21 cellular contexts compared by ENCODE assay signal in the genomic region with DNA sequence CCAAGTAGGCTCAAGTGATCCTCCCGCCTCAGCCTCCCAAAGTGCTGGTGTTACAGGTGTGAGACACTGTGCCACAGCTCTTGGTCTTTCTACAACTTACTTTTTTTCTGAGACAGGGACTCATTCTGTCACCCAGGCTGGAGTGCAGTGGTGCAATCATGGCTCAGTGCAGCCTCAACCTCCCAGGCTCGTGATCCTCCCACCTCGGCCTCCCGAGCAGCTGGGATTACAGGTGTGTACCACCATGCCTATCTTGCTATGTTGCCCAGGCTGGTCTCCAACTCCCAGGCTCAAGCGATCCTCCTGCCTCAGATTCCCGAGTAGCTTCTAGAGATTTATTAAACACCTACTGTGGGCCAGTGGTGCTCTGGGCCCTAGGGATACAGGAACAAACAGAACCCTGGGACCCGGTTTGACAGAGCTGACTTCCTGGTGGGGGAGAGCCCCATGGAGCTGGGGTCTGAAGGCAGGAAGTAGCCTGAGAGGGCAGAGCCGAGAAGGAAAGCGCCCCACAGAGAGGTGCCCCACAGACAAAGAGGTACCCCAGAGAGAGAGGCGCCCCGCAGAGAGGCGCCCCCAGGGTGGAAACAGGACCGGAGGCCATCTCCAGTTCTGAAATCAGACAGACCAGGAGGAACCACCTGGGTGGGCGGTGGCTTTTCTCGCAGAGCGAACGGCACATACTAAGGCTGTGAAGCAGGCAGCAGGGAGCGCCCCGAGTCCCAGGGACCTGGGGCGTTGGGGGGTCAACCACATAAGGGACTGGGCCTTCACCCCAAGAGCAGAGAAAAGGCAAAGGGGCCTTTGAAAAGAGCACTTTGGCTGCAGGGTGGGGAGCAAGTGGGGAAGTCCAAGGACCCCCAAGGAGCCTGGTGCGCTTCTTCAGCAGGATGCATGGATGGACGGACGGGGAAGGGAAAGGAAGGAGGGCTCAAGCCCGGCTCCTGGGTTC. TPM values are rescaled to one million over a fixed set of nuclear protein-coding genes. Genes with fewer than 3 reads are reported as not detected.
DNase-seq lines count a peak whose midpoint lies in the region; ATAC-seq and TF ChIP-seq lines count a peak whose summit lies in the region.
"Had no signal": no experiment of that assay in that cellular context is flagged by ENCODE, and none has a peak within 500 bp of the region (broad histone marks: within the 10 kb centered on the region; RNA-seq: fewer than 3 reads in every experiment).

No MANE protein-coding gene starts in this region.

- H3K27me3 ChIP-seq in OCI-LY1 (ENCODE audit: insufficient read depth, low read length) (no peaks in the 10 kb centered on the region), neutrophil (no peaks in the 10 kb centered on the region), tibial artery (no peaks in the 10 kb centered on the region)
- H3K27me3 ChIP-seq: upper lobe of right lung had no signal

- H3K9me3 ChIP-seq in OCI-LY1 (ENCODE audit: low read length), result no peaks in the 10 kb centered on the region
- no peaks in the 10 kb centered on the region for H3K9me3 ChIP-seq in neutrophil
- H3K9me3 ChIP-seq in tibial artery, result no peaks in the 10 kb centered on the region
- H3K9me3 ChIP-seq: breast epithelium, heart right ventricle, left ventricle myocardium inferior, spleen, upper lobe of right lung had no signal

- no peak overlapping the region for H3K4me3 Mint-ChIP-seq in activated CD4-positive, alpha-beta T cell treated with anti-CD3 and anti-CD28 coated beads, Interleukin-2, amount 10 ng/mL, durations not matched to agents 7 days and 5 days
- H3K4me3 Mint-ChIP-seq in activated naive CD8-positive, alpha-beta T cell treated with anti-CD3 and anti-CD28 coated beads, Interleukin-2, amount 50 U/mL, for 24 hours, result peak overlapping the region; percentile 6

- peaks cover 83% of the 10 kb centered on the region for H3K36me3 ChIP-seq in OCI-LY1 (ENCODE audit: insufficient read depth, low read length)
- H3K36me3 ChIP-seq in neutrophil, result peaks cover 26% of the 10 kb centered on the region
- H3K36me3 ChIP-seq in tibial artery, result peaks cover 0 to 27% (median 26%) of the 10 kb centered on the region in 3 donors
- H3K36me3 ChIP-seq: breast epithelium had no signal

- no peaks in the 10 kb centered on the region for H3F3A ChIP-seq in OCI-LY1 (ENCODE audit: insufficient read depth, low read length)

- TF ChIP-seq CTCF in OCI-LY1 (IDR thresholded peaks at IDR 0.05; ENCODE audit: low read length) (no peak), neutrophil (IDR thresholded peaks at IDR 0.05) (no peak), tibial artery (IDR thresholded peaks at IDR 0.05) (no peak)

- H3K9me2 ChIP-seq in OCI-LY1 (ENCODE audit: low read depth, low read length), result no peaks in the 10 kb centered on the region

- H3K27ac Mint-ChIP-seq in activated CD4-positive, alpha-beta T cell treated with anti-CD3 and anti-CD28 coated beads, Interleukin-2, amount 10 ng/mL, durations not matched to agents 7 days and 5 days, result peak overlapping the region; percentile 69
- H3K27ac Mint-ChIP-seq in activated naive CD8-positive, alpha-beta T cell treated with anti-CD3 and anti-CD28 coated beads, Interleukin-2, amount 50 U/mL, for 24 hours, result peak overlapping the region; percentile 67

- CTCF ChIA-PET in activated CD4-positive, alpha-beta T cell treated with anti-CD3 and anti-CD28 coated beads, Interleukin-2, amount 10 ng/mL, durations not matched to agents 7 days and 5 days (lab: Charles Lee), result interaction anchor here (0.8 to 3.0 kb wide), 8 partner anchors 11 to 519 kb away, joined by 3 to 16 read pairs (median 6); no protein-coding TSS in a partner anchor

- H3K4me1 Mint-ChIP-seq in activated CD4-positive, alpha-beta T cell treated with anti-CD3 and anti-CD28 coated beads, Interleukin-2, amount 10 ng/mL, durations not matched to agents 7 days and 5 days, result peaks cover 18% of the 10 kb centered on the region
- peaks cover 20% of the 10 kb centered on the region for H3K4me1 Mint-ChIP-seq in activated naive CD8-positive, alpha-beta T cell treated with anti-CD3 and anti-CD28 coated beads, Interleukin-2, amount 50 U/mL, for 24 hours

- no peak for DNase-seq in activated CD4-positive, alpha-beta T cell treated with anti-CD3 and anti-CD28 coated beads, Interleukin-2, amount 10 ng/mL, durations not matched to agents 7 days and 5 days
- DNase-seq in activated CD4-positive, alpha-beta T cell treated with anti-CD3 and anti-CD28 coated beads, Interleukin-2, amount 50 U/mL, for 4 hours, result no peak
- no peak for DNase-seq in activated naive CD8-positive, alpha-beta T cell treated with anti-CD3 and anti-CD28 coated beads, Interleukin-2, amount 50 U/mL, for 24 hours
- DNase-seq in NCI-H128 (lab: John Stamatoyannopoulos, UW; ENCODE audit: unreplicated experiment) (no peak), tibial artery (no peak), SKM-1 treated with dmso at 0.1 percent for 144 hours (lab: John Stamatoyannopoulos, UW; ENCODE audit: unreplicated experiment) (no peak)
- DNase-seq: activated T-cell treated with anti-CD3 and anti-CD28 coated beads, Interleukin-2, amount 50 U/mL, for 48 hours; heart right ventricle; KBM-7; left ventricle myocardium inferior; midbrain; NCI-H187; PC-9; spleen; stimulated activated CD4-positive, alpha-beta T cell treated with anti-CD3 and anti-CD28 coated beads, Interleukin-4, amount 100 ng/mL, for 24 hours; upper lobe of right lung had no signal

- H3K79me2 ChIP-seq in OCI-LY1 (ENCODE audit: insufficient read depth, low read length), result no peaks in the 10 kb centered on the region

- H2AFZ ChIP-seq in OCI-LY1 (ENCODE audit: low read length), result no peak overlapping the region
- H2AFZ ChIP-seq: PC-9 had no signal

- ATAC-seq in activated naive CD8-positive, alpha-beta T cell treated with anti-CD3 and anti-CD28 coated beads, Interleukin-2, amount 50 U/mL, for 24 hours, result no peak

- POLR2A ChIA-PET in activated CD4-positive, alpha-beta T cell treated with anti-CD3 and anti-CD28 coated beads, Interleukin-2, amount 10 ng/mL, durations not matched to agents 7 days and 5 days (lab: Charles Lee), result interaction anchor here (0.6 kb wide), 1 partner anchor 306 kb away, joined by 3 read pairs; no protein-coding TSS in a partner anchor

- intact Hi-C loops in tibial artery (cut with DNase I; ENCODE audit: low total_unique reads), result loop anchor here (5.0 kb wide), 2 partner anchors 38 to 83 kb away; partner anchors contain the start of gene MECP2

- H3K36me3 Mint-ChIP-seq in activated CD4-positive, alpha-beta T cell treated with anti-CD3 and anti-CD28 coated beads, Interleukin-2, amount 10 ng/mL, durations not matched to agents 7 days and 5 days (ENCODE audit: low read depth), result peaks cover 28% of the 10 kb centered on the region
- H3K36me3 Mint-ChIP-seq in activated naive CD8-positive, alpha-beta T cell treated with anti-CD3 and anti-CD28 coated beads, Interleukin-2, amount 50 U/mL, for 24 hours (ENCODE audit: low read depth), result peaks cover 14% of the 10 kb centered on the region

- no peak overlapping the region for H3K4me2 ChIP-seq in OCI-LY1 (ENCODE audit: low read length)
- H3K4me2 ChIP-seq: PC-9 had no signal

- H3K4me3 ChIP-seq in OCI-LY1 (ENCODE audit: low read depth, low read length, poor library complexity, severe bottlenecking), result no peak overlapping the region
- H3K4me3 ChIP-seq in neutrophil (ENCODE audit: low read depth in 1 of 2, low read length in 1 of 2), result no peak overlapping the region
- H3K4me3 ChIP-seq in tibial artery, result no peak overlapping the region
- H3K4me3 ChIP-seq: breast epithelium, coronary artery, heart right ventricle, left ventricle myocardium inferior, PC-9, spleen, upper lobe of right lung had no signal

- H3K9ac ChIP-seq in OCI-LY1 (ENCODE audit: low read length), result no peak overlapping the region

- no peaks in the 10 kb centered on the region for H4K20me1 ChIP-seq in OCI-LY1 (ENCODE audit: insufficient read depth, low read length)

- peaks cover 12% of the 10 kb centered on the region for H3K4me1 ChIP-seq in OCI-LY1 (ENCODE audit: insufficient read depth, low read length, severe bottlenecking)
- H3K4me1 ChIP-seq in neutrophil (ENCODE audit: control insufficient read depth in 1 of 2, insufficient read depth in 1 of 2, low read depth in 1 of 2, low read length in 1 of 2), result peaks cover 26 to 28% of the 10 kb centered on the region in 2 experiments
- peaks cover 0 to 22% (median 7%) of the 10 kb centered on the region in 4 donors for H3K4me1 ChIP-seq in tibial artery
- H3K4me1 ChIP-seq: breast epithelium, upper lobe of right lung had no signal

- no peaks in the 10 kb centered on the region for H3K27me3 Mint-ChIP-seq in activated CD4-positive, alpha-beta T cell treated with anti-CD3 and anti-CD28 coated beads, Interleukin-2, amount 10 ng/mL, durations not matched to agents 7 days and 5 days
- H3K27me3 Mint-ChIP-seq in activated naive CD8-positive, alpha-beta T cell treated with anti-CD3 and anti-CD28 coated beads, Interleukin-2, amount 50 U/mL, for 24 hours, result no peaks in the 10 kb centered on the region

- peak overlapping the region; percentile 28 for H3K27ac ChIP-seq in OCI-LY1 (ENCODE audit: low read depth, low read length, poor library complexity, severe bottlenecking)
- H3K27ac ChIP-seq in neutrophil, result peak overlapping the region; percentile 52
- H3K27ac ChIP-seq in tibial artery, result no peak overlapping the region
- H3K27ac ChIP-seq: 22Rv1, coronary artery, heart right ventricle, left ventricle myocardium inferior, PC-9, upper lobe of right lung had no signal

- H3K9me3 Mint-ChIP-seq in activated CD4-positive, alpha-beta T cell treated with anti-CD3 and anti-CD28 coated beads, Interleukin-2, amount 10 ng/mL, durations not matched to agents 7 days and 5 days, result no peaks in the 10 kb centered on the region
- no peaks in the 10 kb centered on the region for H3K9me3 Mint-ChIP-seq in activated naive CD8-positive, alpha-beta T cell treated with anti-CD3 and anti-CD28 coated beads, Interleukin-2, amount 50 U/mL, for 24 hours

RNA-seq across cellular contexts. Expression of gene IRAK1, which starts 5.0 kb away (rescaled TPM):
- total RNA-seq in activated CD4-positive, alpha-beta T cell treated with anti-CD3 and anti-CD28 coated beads, Interleukin-2, amount 10 ng/mL, durations not matched to agents 7 days and 5 days, result 100 to 1,000 TPM; 107 to 112 TPM

RNA-seq across cellular contexts. Expression of gene TMEM187, which starts 42.2 kb away (rescaled TPM):
- 1 to 10 TPM; 7.9 to 8.5 TPM for total RNA-seq in activated CD4-positive, alpha-beta T cell treated with anti-CD3 and anti-CD28 coated beads, Interleukin-2, amount 10 ng/mL, durations not matched to agents 7 days and 5 days

RNA-seq across cellular contexts. Expression of gene HCFC1, which starts 43.1 kb away (rescaled TPM):
- total RNA-seq in activated CD4-positive, alpha-beta T cell treated with anti-CD3 and anti-CD28 coated beads, Interleukin-2, amount 10 ng/mL, durations not matched to agents 7 days and 5 days, result 100 to 1,000 TPM; 116 to 121 TPM

Comparison
In these comparisons a context has a peak if more than half of its experiments do, and no peak if none do; other contexts are left out.
1. H3K27ac ChIP-seq: peak in OCI-LY1 (single experiment) and neutrophil (single experiment); none in tibial artery (0 of 2).